ENCODE assay signal across 8 cellular contexts in the genomic region with DNA sequence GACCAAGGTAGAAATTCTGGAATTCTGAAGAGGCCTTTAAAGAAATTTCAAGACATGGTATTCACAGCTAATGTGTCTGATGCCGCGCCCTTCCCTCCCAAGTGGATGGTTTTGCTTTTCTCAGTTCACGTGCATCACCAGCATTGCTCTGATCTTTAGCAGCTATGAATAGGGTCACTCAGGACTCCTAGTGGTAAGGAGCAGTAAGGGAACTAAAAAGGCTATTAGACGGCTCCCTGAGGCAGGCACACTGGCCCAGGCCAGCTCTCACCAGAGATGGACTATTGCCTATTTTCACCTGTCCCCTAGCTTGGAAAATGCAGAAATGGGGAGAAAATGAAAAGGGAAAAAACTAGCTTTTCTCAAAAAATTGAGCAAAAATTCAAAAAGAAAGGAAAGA.
DNase-seq lines count a peak whose midpoint lies in the region; ATAC-seq and TF ChIP-seq lines count a peak whose summit lies in the region.

No MANE protein-coding gene starts in this region.

- no peak overlapping the region for H3K4me3 Mint-ChIP-seq in endothelial cell (ENCODE audit: unreplicated experiment)
- no peak overlapping the region for H3K4me3 Mint-ChIP-seq in type B pancreatic cell

- H3K9me3 Mint-ChIP-seq in endothelial cell (ENCODE audit: unreplicated experiment) (no peaks in the 10 kb centered on the region), type B pancreatic cell (no peaks in the 10 kb centered on the region)

- H3K27ac Mint-ChIP-seq in endothelial cell (ENCODE audit: unreplicated experiment) (no peak overlapping the region), type B pancreatic cell (no peak overlapping the region)

- H3K36me3 Mint-ChIP-seq in endothelial cell (ENCODE audit: low read depth, unreplicated experiment): no peaks in the 10 kb centered on the region
- H3K36me3 Mint-ChIP-seq in type B pancreatic cell: no peaks in the 10 kb centered on the region

- H3K4me1 Mint-ChIP-seq in endothelial cell (ENCODE audit: unreplicated experiment) (peaks cover 3% of the 10 kb centered on the region), type B pancreatic cell (ENCODE audit: unreplicated experiment) (peaks cover 10% of the 10 kb centered on the region)

- peak; percentile 77 for ATAC-seq in GM21360 (IDR thresholded peaks at IDR 0.05; ENCODE audit: unreplicated experiment)

- TF ChIP-seq CTCF in GM10248 (IDR thresholded peaks at IDR 0.05; ENCODE audit: control extremely low read depth, extremely low read depth, low read depth, missing control alignments) (peak; percentile 28), endothelial cell (IDR thresholded peaks at IDR 0.05; ENCODE audit: unreplicated experiment) (peak; percentile 30), type B pancreatic cell (conservative IDR thresholded peaks at IDR 0.05) (peak; percentile 66), coronary artery (IDR thresholded peaks at IDR 0.05) (no peak)

- CTCF ChIA-PET in GM10248 (lab: Yijun Ruan, JAX): interaction anchor here (0.8 to 3.3 kb wide), 8 partner anchors 10 to 452 kb away, joined by 3 to 10 read pairs (median 4); no protein-coding TSS in a partner anchor

- no peak overlapping the region for H3K4me3 ChIP-seq in coronary artery

- POLR2A ChIA-PET in GM10248 (lab: Yijun Ruan, JAX): no interaction called here

- peaks cover 6% of the 10 kb centered on the region for H3K27me3 Mint-ChIP-seq in endothelial cell (ENCODE audit: unreplicated experiment)
- peaks cover 20% of the 10 kb centered on the region for H3K27me3 Mint-ChIP-seq in type B pancreatic cell

- H3K27ac ChIP-seq in coronary artery: no peak overlapping the region

- DNase-seq in GM10248 (ENCODE audit: extremely low spot score) (peak; percentile 21), Kasumi-1 (lab: John Stamatoyannopoulos, UW) (peak; percentile 43 to 65), endothelial cell (ENCODE audit: low spot score) (peak; percentile 17), type B pancreatic cell (ENCODE audit: extremely low spot score, unreplicated experiment) (no peak), NCI-H2029 treated with DMSO at 0.1 percent for 48 hours (lab: John Stamatoyannopoulos, UW) (no peak), coronary artery (ENCODE audit: low spot score) (no peak), hippocampal formation (lab: John Stamatoyannopoulos, UW) (no peak)

Comparison
In these comparisons a context has a peak if more than half of its experiments do, and no peak if none do; other contexts are left out.
1. DNase-seq: peak in GM10248 (single experiment), Kasumi-1 (2 of 2) and endothelial cell (single experiment); none in type B pancreatic cell (single experiment), NCI-H2029 treated with DMSO at 0.1 percent for 48 hours (single experiment), coronary artery (single experiment) and hippocampal formation (0 of 2).